Comparison of ENCODE assay signal across 26 cellular contexts in genomic region chr20:62272200-62272599, GRCh38. TPM values are rescaled to one million over a fixed set of nuclear protein-coding genes. Genes with fewer than 3 reads are reported as not detected.
A peak's percentile ranks its signal among the peaks of the same experiment; 100 is the strongest.
DNase-seq lines count a peak whose midpoint lies in the region; ATAC-seq and TF ChIP-seq lines count a peak whose summit lies in the region.
"Had no signal": no experiment of that assay in that cellular context is flagged by ENCODE, and none has a peak within 500 bp of the region (broad histone marks: within the 10 kb centered on the region; RNA-seq: fewer than 3 reads in every experiment).

No MANE protein-coding gene starts in this region.

- H3K4me2 ChIP-seq in Loucy (ENCODE audit: low read depth, low read length, poor library complexity, severe bottlenecking) (no peak overlapping the region), osteoblast (ENCODE audit: insufficient read depth, low read length) (no peak overlapping the region)

- H3K9ac ChIP-seq in Loucy (ENCODE audit: low read depth, low read length, poor library complexity, severe bottlenecking) (no peak overlapping the region), endodermal cell (ENCODE audit: extremely low read depth, low read length, poor library complexity, severe bottlenecking) (no peak overlapping the region)

- CTCF ChIA-PET in activated CD4-positive, alpha-beta T cell treated with anti-CD3 and anti-CD28 coated beads for 36 hours (lab: Charles Lee), result interaction anchor here (0.6 to 1.6 kb wide), 3 partner anchors 14 to 112 kb away, joined by 3 to 4 read pairs (median 4); no protein-coding TSS in a partner anchor

- TF ChIP-seq CTCF in Loucy (conservative IDR thresholded peaks at IDR 0.05; ENCODE audit: low read length) (peak; percentile 33; the same call in 1 of the 2 replicates), endodermal cell (conservative IDR thresholded peaks at IDR 0.05) (no peak), osteoblast (IDR thresholded peaks at IDR 0.05; ENCODE audit: extremely low read depth, low read depth, low read length) (no peak), tibial artery (IDR thresholded peaks at IDR 0.05) (no peak)

- H3K36me3 Mint-ChIP-seq in activated CD4-positive, alpha-beta T cell treated with anti-CD3 and anti-CD28 coated beads for 36 hours (ENCODE audit: low read depth), result peaks cover 11% of the 10 kb centered on the region
- H3K36me3 Mint-ChIP-seq in endodermal cell (ENCODE audit: low read depth), result peaks cover 55% of the 10 kb centered on the region

- no peaks in the 10 kb centered on the region for H3F3A ChIP-seq in Loucy (ENCODE audit: low read depth)

- H3K9me3 Mint-ChIP-seq in activated CD4-positive, alpha-beta T cell treated with anti-CD3 and anti-CD28 coated beads for 36 hours (ENCODE audit: low read depth), result no peaks in the 10 kb centered on the region
- no peaks in the 10 kb centered on the region for H3K9me3 Mint-ChIP-seq in endodermal cell
- H3K9me3 Mint-ChIP-seq: H9 had no signal

- H3K27me3 ChIP-seq in Loucy (ENCODE audit: insufficient read depth, low read length, poor library complexity, severe bottlenecking), result no peaks in the 10 kb centered on the region
- no peaks in the 10 kb centered on the region for H3K27me3 ChIP-seq in endodermal cell (ENCODE audit: control insufficient read depth, insufficient read depth, low read length, poor library complexity, severe bottlenecking)
- no peaks in the 10 kb centered on the region for H3K27me3 ChIP-seq in osteoblast (ENCODE audit: insufficient read depth, low read length)
- no peaks in the 10 kb centered on the region for H3K27me3 ChIP-seq in tibial artery

- no peaks in the 10 kb centered on the region for H3K9me3 ChIP-seq in Loucy (ENCODE audit: insufficient read depth, low read depth, low read length)
- H3K9me3 ChIP-seq in endodermal cell (ENCODE audit: control insufficient read depth, low read length), result no peaks in the 10 kb centered on the region
- H3K9me3 ChIP-seq in osteoblast (ENCODE audit: low read depth, low read length), result no peaks in the 10 kb centered on the region
- H3K9me3 ChIP-seq in tibial artery, result no peaks in the 10 kb centered on the region

- no peak overlapping the region for H3K4me3 Mint-ChIP-seq in activated CD4-positive, alpha-beta T cell treated with anti-CD3 and anti-CD28 coated beads for 36 hours
- H3K4me3 Mint-ChIP-seq in endodermal cell, result no peak overlapping the region
- H3K4me3 Mint-ChIP-seq: H9 had no signal

- H3K79me2 ChIP-seq in Loucy (ENCODE audit: insufficient read depth, low read length) (no peaks in the 10 kb centered on the region), osteoblast (ENCODE audit: insufficient read depth, low read length) (peaks cover 3% of the 10 kb centered on the region)

- H3K4me1 ChIP-seq in Loucy (ENCODE audit: insufficient read depth, low read length, poor library complexity, severe bottlenecking), result no peaks in the 10 kb centered on the region
- no peaks in the 10 kb centered on the region for H3K4me1 ChIP-seq in endodermal cell (ENCODE audit: control insufficient read depth, insufficient read depth, low read length)
- H3K4me1 ChIP-seq in osteoblast (ENCODE audit: insufficient read depth, low read length), result no peaks in the 10 kb centered on the region
- H3K4me1 ChIP-seq in tibial artery, result no peaks in the 10 kb centered on the region

- H3K27me3 Mint-ChIP-seq in activated CD4-positive, alpha-beta T cell treated with anti-CD3 and anti-CD28 coated beads for 36 hours, result no peaks in the 10 kb centered on the region
- H3K27me3 Mint-ChIP-seq in endodermal cell (ENCODE audit: insufficient read depth), result no peaks in the 10 kb centered on the region

- H3K4me3 ChIP-seq in Loucy (ENCODE audit: low read length, poor library complexity, severe bottlenecking) (no peak overlapping the region), endodermal cell (ENCODE audit: low read length) (no peak overlapping the region), osteoblast (ENCODE audit: insufficient read depth, low read length) (no peak overlapping the region), tibial artery (no peak overlapping the region)

- no peaks in the 10 kb centered on the region for H4K20me1 ChIP-seq in Loucy (ENCODE audit: insufficient read depth, low read length, poor library complexity, severe bottlenecking)
- peaks cover 19% of the 10 kb centered on the region for H4K20me1 ChIP-seq in osteoblast (ENCODE audit: insufficient read depth, low read length)

- peak; percentile 12 for DNase-seq in activated CD4-positive, alpha-beta T cell treated with anti-CD3 and anti-CD28 coated beads for 36 hours
- DNase-seq in activated CD4-positive, alpha-beta T cell treated with anti-CD3 and anti-CD28 coated beads, Interleukin-2, amount 50 U/mL, for 4 hours, result no peak
- DNase-seq in endodermal cell (peak; percentile 56), osteoblast (ENCODE audit: insufficient read length, low spot score, missing footprints) (peak; percentile 10), tibial artery (no peak), medulla oblongata (ENCODE audit: extremely low spot score) (no peak)
- no peak for DNase-seq in stimulated activated CD4-positive, alpha-beta T cell treated with anti-CD3 and anti-CD28 coated beads, Interleukin-4, amount 100 ng/mL, for 24 hours
- DNase-seq: AML-193, DMS 273 treated with DMSO at 0.1 percent for 48 hours, GDM1, H9, KBM-7, MV-4-11, NCI-H1417, NCI-H187, NCI-H226, NCI-H524, NCI-H82, PC-3, RPMI8226, SIG-M5 had no signal

- H3K36me3 ChIP-seq in Loucy (ENCODE audit: insufficient read depth, low read length) (peaks cover 65% of the 10 kb centered on the region; the same call in 1 of the 2 replicates), endodermal cell (ENCODE audit: control insufficient read depth, insufficient read depth, low read length) (peaks cover 45% of the 10 kb centered on the region), osteoblast (ENCODE audit: insufficient read depth, low read length) (peaks cover 18% of the 10 kb centered on the region), tibial artery (peaks cover 39 to 82% (median 39%) of the 10 kb centered on the region in 3 donors)

- intact Hi-C loops in activated CD4-positive, alpha-beta T cell treated with anti-CD3 and anti-CD28 coated beads for 36 hours (cut with DNase I, micrococcal nuclease), result no loop called here
- intact Hi-C loops in tibial artery (cut with DNase I; ENCODE audit: low total_unique reads), result no loop called here

- H3K27ac Mint-ChIP-seq in activated CD4-positive, alpha-beta T cell treated with anti-CD3 and anti-CD28 coated beads for 36 hours, result no peak overlapping the region
- H3K27ac Mint-ChIP-seq in endodermal cell, result no peak overlapping the region

- no peak overlapping the region for H3K27ac ChIP-seq in endodermal cell (ENCODE audit: low read depth, low read length)
- H3K27ac ChIP-seq in osteoblast (ENCODE audit: low read depth, low read length), result no peak overlapping the region
- no peak overlapping the region for H3K27ac ChIP-seq in tibial artery
- H3K27ac ChIP-seq: 22Rv1, C4-2B had no signal

- H2AFZ ChIP-seq in Loucy (ENCODE audit: low read length) (no peak overlapping the region), osteoblast (ENCODE audit: low read length) (no peak overlapping the region)

- H3K9me2 ChIP-seq in Loucy (replicated peaks; ENCODE audit: low read depth, low read length), result no peaks in the 10 kb centered on the region

- no peak for ATAC-seq in activated CD4-positive, alpha-beta T cell treated with anti-CD3 and anti-CD28 coated beads for 36 hours
- ATAC-seq: PC-3, SK-N-SH treated with all-trans-retinoic acid at 6 μM for 48 hours had no signal

- POLR2A ChIA-PET in activated CD4-positive, alpha-beta T cell treated with anti-CD3 and anti-CD28 coated beads for 36 hours (lab: Charles Lee), result no interaction called here

- no peaks in the 10 kb centered on the region for H3K4me1 Mint-ChIP-seq in activated CD4-positive, alpha-beta T cell treated with anti-CD3 and anti-CD28 coated beads for 36 hours
- no peaks in the 10 kb centered on the region for H3K4me1 Mint-ChIP-seq in endodermal cell
- H3K4me1 Mint-ChIP-seq: H9 had no signal

- WGBS in endodermal cell (ENCODE audit: insufficient coverage in 1 of 2, insufficient read length in 1 of 2), 2 experiments, result 91 to 93% methylated on average over 5 to 10 of the region's 10 CpGs

RNA-seq across cellular contexts. Expression of gene ADRM1, which starts 30.6 kb away (rescaled TPM):
- total RNA-seq in activated CD4-positive, alpha-beta T cell treated with anti-CD3 and anti-CD28 coated beads for 36 hours, result 100 to 1,000 TPM in 1 of 2 experiments, 10 to 100 TPM in 1; 92.8 to 103 TPM
- total RNA-seq in endodermal cell (100 to 1,000 TPM; 105 to 106 TPM), osteoblast (93.1 and 103 TPM in 2 replicates)
- 77.9 TPM for polyA plus RNA-seq in endodermal cell (2013, experiment 1 of 2)
- polyA plus RNA-seq in endodermal cell (2013, experiment 2 of 2), result 81.6 TPM

RNA-seq across cellular contexts. Expression of gene OSBPL2, which starts 33.9 kb away (rescaled TPM):
- 10 to 100 TPM; 19.2 to 23.0 TPM for total RNA-seq in activated CD4-positive, alpha-beta T cell treated with anti-CD3 and anti-CD28 coated beads for 36 hours
- 10 to 100 TPM; 46.7 to 50.3 TPM for total RNA-seq in endodermal cell
- 21.6 TPM for polyA plus RNA-seq in endodermal cell (2013, experiment 1 of 2)
- polyA plus RNA-seq in endodermal cell (2013, experiment 2 of 2), result 22.1 TPM
- 35.8 and 39.8 TPM in 2 replicates for total RNA-seq in osteoblast

RNA-seq across cellular contexts. Expression of gene HRH3, which starts 52.1 kb away (rescaled TPM):
- not detected for total RNA-seq in activated CD4-positive, alpha-beta T cell treated with anti-CD3 and anti-CD28 coated beads for 36 hours
- total RNA-seq in endodermal cell (under 1 TPM in 1 of 2 donors, not detected in 1; 0.44 TPM), osteoblast (not detected in 2 replicates)
- polyA plus RNA-seq in endodermal cell (2013, experiment 1 of 2), result 1.5 TPM
- polyA plus RNA-seq in endodermal cell (2013, experiment 2 of 2), result 1.4 TPM
- total RNA-seq: Daoy, PC-3 had no signal

Comparison
In these comparisons a context has a peak if more than half of its experiments do, and no peak if none do; other contexts are left out.
1. DNase-seq: peak in activated CD4-positive, alpha-beta T cell treated with anti-CD3 and anti-CD28 coated beads for 36 hours (single experiment), endodermal cell (single experiment) and osteoblast (single experiment); none in activated CD4-positive, alpha-beta T cell treated with anti-CD3 and anti-CD28 coated beads, Interleukin-2, amount 50 U/mL, for 4 hours (0 of 2), tibial artery (0 of 2), medulla oblongata (single experiment) and stimulated activated CD4-positive, alpha-beta T cell treated with anti-CD3 and anti-CD28 coated beads, Interleukin-4, amount 100 ng/mL, for 24 hours (single experiment).